Comparison of ENCODE assay signal across 13 cellular contexts in the genomic region with DNA sequence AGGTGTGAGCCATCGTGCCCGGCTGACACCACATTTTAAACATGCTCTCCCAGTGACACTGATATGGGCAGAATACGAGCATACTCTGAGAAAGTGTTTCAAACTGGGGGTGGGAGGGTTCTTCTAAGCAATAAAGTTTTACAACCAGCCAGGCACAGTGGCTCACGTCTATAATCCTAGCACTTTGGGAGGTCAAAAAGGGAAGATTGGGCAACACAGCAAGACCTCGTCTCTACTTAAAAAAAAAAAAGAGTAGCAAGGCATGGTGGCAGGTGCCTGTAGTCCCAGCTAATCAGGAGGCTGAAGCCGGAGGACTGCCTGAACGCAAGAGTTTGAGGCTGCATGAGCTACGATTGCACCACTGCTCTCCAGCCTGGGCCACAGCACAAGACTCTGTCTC. TPM values are rescaled to one million over a fixed set of nuclear protein-coding genes. Genes with fewer than 3 reads are reported as not detected.
DNase-seq lines count a peak whose midpoint lies in the region; ATAC-seq and TF ChIP-seq lines count a peak whose summit lies in the region.
"Had no signal": no experiment of that assay in that cellular context is flagged by ENCODE, and none has a peak within 500 bp of the region (broad histone marks: within the 10 kb centered on the region; RNA-seq: fewer than 3 reads in every experiment).

No MANE protein-coding gene starts in this region.

- DNase-seq in activated CD4-positive, alpha-beta T cell treated with anti-CD3 and anti-CD28 coated beads for 36 hours = no peak
- no peak for DNase-seq in activated CD4-positive, alpha-beta T cell treated with anti-CD3 and anti-CD28 coated beads for 1 hour
- no peak for DNase-seq in H9
- no peak for DNase-seq in activated naive CD8-positive, alpha-beta T cell treated with anti-CD3 and anti-CD28 coated beads, Interleukin-2, amount 10 ng/mL, durations not matched to agents 7 days and 5 days
- no peak for DNase-seq in SW480 (ENCODE audit: low spot score)
- DNase-seq in T1000 (lab: John Stamatoyannopoulos, UW) = no peak
- DNase-seq: anterior cingulate cortex, DMS 273 treated with DMSO at 0.1 percent for 48 hours, NCI-H2081 treated with DMSO at 0.1 percent for 48 hours had no signal

- H3K4me1 Mint-ChIP-seq in activated CD4-positive, alpha-beta T cell treated with anti-CD3 and anti-CD28 coated beads for 36 hours = peaks cover 43% of the 10 kb centered on the region
- H3K4me1 Mint-ChIP-seq in H9 (peaks cover 7 to 9% of the 10 kb centered on the region in 2 experiments), nephron (peaks cover 15% of the 10 kb centered on the region)
- H3K4me1 Mint-ChIP-seq in activated naive CD8-positive, alpha-beta T cell treated with anti-CD3 and anti-CD28 coated beads, Interleukin-2, amount 10 ng/mL, durations not matched to agents 7 days and 5 days = peaks cover 38% of the 10 kb centered on the region

- no peak overlapping the region for H2BK120ac ChIP-seq in H9 (ENCODE audit: low read depth, low read length, poor library complexity, severe bottlenecking)

- intact Hi-C loops in activated CD4-positive, alpha-beta T cell treated with anti-CD3 and anti-CD28 coated beads for 36 hours (cut with DNase I, micrococcal nuclease) = no loop called here

- no peak overlapping the region for H3K9ac ChIP-seq in H9 (ENCODE audit: extremely low read depth, insufficient read length, low read length)

- no peak overlapping the region for H3K18ac ChIP-seq in H9 (ENCODE audit: insufficient read length, low read depth, low read length)

- no peak overlapping the region for H3K4me2 ChIP-seq in H9 (ENCODE audit: insufficient read depth, insufficient read length, low read length)

- peak overlapping the region; percentile 55 for H3K27ac Mint-ChIP-seq in activated CD4-positive, alpha-beta T cell treated with anti-CD3 and anti-CD28 coated beads for 36 hours
- H3K27ac Mint-ChIP-seq in H9 (0 out of 7 replicates have a peak overlapping the region, but pooled peaks of 1 of the 3 experiments have one; percentile 12), nephron (peak overlapping the region; percentile 51 to 93 (median 85))
- no peak overlapping the region for H3K27ac Mint-ChIP-seq in activated naive CD8-positive, alpha-beta T cell treated with anti-CD3 and anti-CD28 coated beads, Interleukin-2, amount 10 ng/mL, durations not matched to agents 7 days and 5 days

- H4K8ac ChIP-seq in H9 (replicated peaks; ENCODE audit: insufficient read length, low read depth, low read length) = no peak overlapping the region

- H3K14ac ChIP-seq in H9 (ENCODE audit: insufficient read depth, low read length) = no peak overlapping the region

- H3K4me3 Mint-ChIP-seq in activated CD4-positive, alpha-beta T cell treated with anti-CD3 and anti-CD28 coated beads for 36 hours = peak overlapping the region; percentile 32
- H3K4me3 Mint-ChIP-seq in H9 = peak overlapping the region; percentile 36 to 58; a peak in 3 of 5 replicates
- H3K4me3 Mint-ChIP-seq in activated naive CD8-positive, alpha-beta T cell treated with anti-CD3 and anti-CD28 coated beads, Interleukin-2, amount 10 ng/mL, durations not matched to agents 7 days and 5 days = peak overlapping the region; percentile 39
- peak overlapping the region; percentile 66 to 80 (median 72) for H3K4me3 Mint-ChIP-seq in nephron

- no peak overlapping the region for H3K4ac ChIP-seq in H9 (ENCODE audit: low read depth, low read length)

- no peak for ATAC-seq in activated CD4-positive, alpha-beta T cell treated with anti-CD3 and anti-CD28 coated beads for 36 hours
- no peak for ATAC-seq in activated naive CD8-positive, alpha-beta T cell treated with anti-CD3 and anti-CD28 coated beads, Interleukin-2, amount 10 ng/mL, durations not matched to agents 7 days and 5 days (ENCODE audit: low read depth)
- ATAC-seq in GM19455 (IDR thresholded peaks at IDR 0.05; ENCODE audit: unreplicated experiment) = no peak

- H2BK15ac ChIP-seq in H9 (ENCODE audit: low read depth, low read length) = no peak overlapping the region

- H4K91ac ChIP-seq in H9 (ENCODE audit: insufficient read length, low read depth, low read length) = no peak overlapping the region

- no peak overlapping the region for H2AK5ac ChIP-seq in H9 (ENCODE audit: insufficient read length, low read length)

- H3K79me2 ChIP-seq in H9 (ENCODE audit: insufficient read depth, low read length) = peaks cover 10% of the 10 kb centered on the region; the same call in 1 of the 2 replicates

- H3K27ac ChIP-seq in H9 (ENCODE audit: insufficient read length, low read depth, low read length) = no peak overlapping the region
- H3K27ac ChIP-seq: neutrophil had no signal

- TF ChIP-seq CTCF in H9 (conservative IDR thresholded peaks at IDR 0.05) = no peak
- no peak for TF ChIP-seq CTCF in nephron (IDR thresholded peaks at IDR 0.05; ENCODE audit: unreplicated experiment in 3 of 3)

- H3K27me3 ChIP-seq in H9 (ENCODE audit: insufficient read depth, low read length) = no peaks in the 10 kb centered on the region
- H3K27me3 ChIP-seq: neutrophil had no signal

- no peaks in the 10 kb centered on the region for H3K79me1 ChIP-seq in H9 (ENCODE audit: insufficient read depth, low read depth, low read length, poor library complexity, severe bottlenecking)

- no peak overlapping the region for H2BK5ac ChIP-seq in H9 (ENCODE audit: insufficient read length, low read length)

- H3K9me3 Mint-ChIP-seq in activated CD4-positive, alpha-beta T cell treated with anti-CD3 and anti-CD28 coated beads for 36 hours (ENCODE audit: low read depth) = peaks cover 3% of the 10 kb centered on the region
- H3K9me3 Mint-ChIP-seq in H9 = no peaks in the 10 kb centered on the region
- H3K9me3 Mint-ChIP-seq in activated naive CD8-positive, alpha-beta T cell treated with anti-CD3 and anti-CD28 coated beads, Interleukin-2, amount 10 ng/mL, durations not matched to agents 7 days and 5 days = no peaks in the 10 kb centered on the region
- H3K9me3 Mint-ChIP-seq in nephron = no peaks in the 10 kb centered on the region
- H3K9me3 Mint-ChIP-seq: dendritic cell treated with granulocyte-macrophage colony-stimulating factor and Interleukin-4, amounts not matched to agents 40 ng/mL and 50 ng/mL, for 4 days had no signal

- no peak overlapping the region for H3T11ph ChIP-seq in H9 (ENCODE audit: low read length)

- H4K20me1 ChIP-seq in H9 (ENCODE audit: control insufficient read depth, insufficient read depth, insufficient read length) = no peaks in the 10 kb centered on the region

- H3K4me1 ChIP-seq in H9 (ENCODE audit: insufficient read depth, low read length) = peaks cover 3% of the 10 kb centered on the region; the same call in 1 of the 2 replicates

- peaks cover 5% of the 10 kb centered on the region for H3K23me2 ChIP-seq in H9 (ENCODE audit: insufficient read length, low read depth, low read length, poor library complexity, severe bottlenecking)

- CTCF ChIA-PET in activated CD4-positive, alpha-beta T cell treated with anti-CD3 and anti-CD28 coated beads for 36 hours (lab: Charles Lee) = interaction anchor here (0.6 to 1.9 kb wide), 4 partner anchors 16 to 220 kb away, joined by 3 to 5 read pairs (median 4); no protein-coding TSS in a partner anchor

- peaks cover 36% of the 10 kb centered on the region for H3K36me3 Mint-ChIP-seq in activated CD4-positive, alpha-beta T cell treated with anti-CD3 and anti-CD28 coated beads for 36 hours (ENCODE audit: low read depth)
- peaks cover 14 to 44% (median 32%) of the 10 kb centered on the region in 3 experiments for H3K36me3 Mint-ChIP-seq in H9 (ENCODE audit: insufficient read depth in 1 of 3, low read depth in 3 of 3)
- peaks cover 15% of the 10 kb centered on the region for H3K36me3 Mint-ChIP-seq in activated naive CD8-positive, alpha-beta T cell treated with anti-CD3 and anti-CD28 coated beads, Interleukin-2, amount 10 ng/mL, durations not matched to agents 7 days and 5 days
- peaks cover 25% of the 10 kb centered on the region for H3K36me3 Mint-ChIP-seq in nephron (ENCODE audit: low read depth)

- H2BK20ac ChIP-seq in H9 (ENCODE audit: low read depth, low read length, poor library complexity, severe bottlenecking) = no peak overlapping the region

- H4K5ac ChIP-seq in H9 (ENCODE audit: insufficient read length, low read depth, low read length) = no peak overlapping the region

- H3K23ac ChIP-seq in H9 (ENCODE audit: insufficient read length, low read depth, low read length) = no peak overlapping the region

- no peak overlapping the region for H2AFZ ChIP-seq in H9 (ENCODE audit: low read length)

- no CpG with 5 or more reads among the region's 8 CpGs for WGBS in H9 (ENCODE audit: extremely low coverage, insufficient read length, low lambda C conversion rate)

- H2BK12ac ChIP-seq in H9 (ENCODE audit: insufficient read length, low read depth, low read length) = no peak overlapping the region

- no peaks in the 10 kb centered on the region for H3K9me3 ChIP-seq in H9 (ENCODE audit: control insufficient read depth, low read depth, low read length)
- H3K9me3 ChIP-seq: neutrophil had no signal

- no peak overlapping the region for H3K56ac ChIP-seq in H9 (ENCODE audit: insufficient read length, low read depth, low read length)

- POLR2A ChIA-PET in activated CD4-positive, alpha-beta T cell treated with anti-CD3 and anti-CD28 coated beads for 36 hours (lab: Charles Lee) = interaction anchor here (1.0 to 3.2 kb wide), 4 partner anchors 10 to 197 kb away, joined by 3 to 13 read pairs (median 6); a partner anchor contains a TSS
- POLR2A ChIA-PET in activated naive CD8-positive, alpha-beta T cell treated with anti-CD3 and anti-CD28 coated beads, Interleukin-2, amount 10 ng/mL, durations not matched to agents 7 days and 5 days (lab: Charles Lee) = interaction anchor here (0.7 to 7.3 kb wide), 6 partner anchors 9 to 109 kb away, joined by 3 to 76 read pairs (median 10); a partner anchor contains a TSS

- H3K27me3 Mint-ChIP-seq in activated CD4-positive, alpha-beta T cell treated with anti-CD3 and anti-CD28 coated beads for 36 hours = no peaks in the 10 kb centered on the region
- H3K27me3 Mint-ChIP-seq in H9 (ENCODE audit: low read depth) (no peaks in the 10 kb centered on the region), nephron (ENCODE audit: low read depth) (no peaks in the 10 kb centered on the region)
- no peaks in the 10 kb centered on the region for H3K27me3 Mint-ChIP-seq in activated naive CD8-positive, alpha-beta T cell treated with anti-CD3 and anti-CD28 coated beads, Interleukin-2, amount 10 ng/mL, durations not matched to agents 7 days and 5 days
- H3K27me3 Mint-ChIP-seq: dendritic cell treated with granulocyte-macrophage colony-stimulating factor and Interleukin-4, amounts not matched to agents 40 ng/mL and 50 ng/mL, for 4 days had no signal

RNA-seq across cellular contexts. Expression of a gene that starts 2.2 kb away (rescaled TPM):
- 100 to 1,000 TPM; 208 to 218 TPM for total RNA-seq in activated CD4-positive, alpha-beta T cell treated with anti-CD3 and anti-CD28 coated beads for 36 hours
- total RNA-seq in H9 (2021) = 387 TPM in 2 replicates
- 100 to 1,000 TPM; 291 to 300 TPM for total RNA-seq in activated naive CD8-positive, alpha-beta T cell treated with anti-CD3 and anti-CD28 coated beads, Interleukin-2, amount 10 ng/mL, durations not matched to agents 7 days and 5 days

RNA-seq across cellular contexts. Expression of a gene that starts 8.9 kb away (rescaled TPM):
- 10 to 100 TPM; 26.0 to 29.9 TPM for total RNA-seq in activated CD4-positive, alpha-beta T cell treated with anti-CD3 and anti-CD28 coated beads for 36 hours
- total RNA-seq in H9 (2021) = 40.0 and 41.6 TPM in 2 replicates
- total RNA-seq in activated naive CD8-positive, alpha-beta T cell treated with anti-CD3 and anti-CD28 coated beads, Interleukin-2, amount 10 ng/mL, durations not matched to agents 7 days and 5 days = 10 to 100 TPM; 30.1 to 30.2 TPM

RNA-seq across cellular contexts. Expression of a gene that starts 20.8 kb away (rescaled TPM):
- 100 to 1,000 TPM; 108 to 135 TPM for total RNA-seq in activated CD4-positive, alpha-beta T cell treated with anti-CD3 and anti-CD28 coated beads for 36 hours
- total RNA-seq in H9 (2021) = 139 and 150 TPM in 2 replicates
- 100 to 1,000 TPM in 1 of 2 experiments, 10 to 100 TPM in 1; 99.9 to 104 TPM for total RNA-seq in activated naive CD8-positive, alpha-beta T cell treated with anti-CD3 and anti-CD28 coated beads, Interleukin-2, amount 10 ng/mL, durations not matched to agents 7 days and 5 days

RNA-seq across cellular contexts. Expression of a gene that starts 20.9 kb away (rescaled TPM):
- 10 to 100 TPM; 12.6 to 31.3 TPM for total RNA-seq in activated CD4-positive, alpha-beta T cell treated with anti-CD3 and anti-CD28 coated beads for 36 hours
- total RNA-seq in H9 (2021) = 49.2 and 51.5 TPM in 2 replicates
- 10 to 100 TPM; 23.3 to 27.3 TPM for total RNA-seq in activated naive CD8-positive, alpha-beta T cell treated with anti-CD3 and anti-CD28 coated beads, Interleukin-2, amount 10 ng/mL, durations not matched to agents 7 days and 5 days

RNA-seq across cellular contexts. Expression of a gene that starts 22.4 kb away (rescaled TPM):
- total RNA-seq in activated CD4-positive, alpha-beta T cell treated with anti-CD3 and anti-CD28 coated beads for 36 hours = 10 to 100 TPM; 48.7 to 57.5 TPM
- total RNA-seq in H9 (2021) = 30.6 and 30.8 TPM in 2 replicates
- 10 to 100 TPM; 76.1 to 87.0 TPM for total RNA-seq in activated naive CD8-positive, alpha-beta T cell treated with anti-CD3 and anti-CD28 coated beads, Interleukin-2, amount 10 ng/mL, durations not matched to agents 7 days and 5 days
